ENCODE assay signal across 8 cellular contexts in genomic region chr6:43496370-43497128, GRCh38. TPM values are rescaled to one million over a fixed set of nuclear protein-coding genes. Genes with fewer than 3 reads are reported as not detected.
A peak's percentile ranks its signal among the peaks of the same experiment; 100 is the strongest.
DNase-seq lines count a peak whose midpoint lies in the region; ATAC-seq and TF ChIP-seq lines count a peak whose summit lies in the region.

No MANE protein-coding gene starts in this region.

- H3K4me1 ChIP-seq in foreskin keratinocyte = peaks cover 49% of the 10 kb centered on the region

- no peaks in the 10 kb centered on the region for H3K27me3 ChIP-seq in foreskin keratinocyte

- peak; percentile 98 for TF ChIP-seq CTCF in foreskin keratinocyte (conservative IDR thresholded peaks at IDR 0.05)

- peak; percentile 69 for DNase-seq in activated CD4-positive, alpha-beta T cell treated with anti-CD3 and anti-CD28 coated beads, Interleukin-2, amount 10 ng/mL, durations not matched to agents 24 days and 14 days
- DNase-seq in activated CD4-positive, alpha-beta T cell treated with anti-CD3 and anti-CD28 coated beads, Interleukin-2, amount 50 U/mL, for 48 hours = no peak
- DNase-seq in foreskin keratinocyte (peak; percentile 91 to 96), mesenteric fat pad (ENCODE audit: low spot score) (no peak)
- DNase-seq in activated naive CD4-positive, alpha-beta T cell treated with anti-CD3 and anti-CD28 coated beads, Interleukin-2, amount 50 U/mL, for 72 hours (ENCODE audit: low spot score in 2 of 2) = no peak

- H3K9me3 Mint-ChIP-seq in activated CD4-positive, alpha-beta T cell treated with anti-CD3 and anti-CD28 coated beads, Interleukin-2, amount 10 ng/mL, durations not matched to agents 24 days and 14 days = no peaks in the 10 kb centered on the region
- no peaks in the 10 kb centered on the region for H3K9me3 Mint-ChIP-seq in activated naive CD4-positive, alpha-beta T cell treated with anti-CD3 and anti-CD28 coated beads, Interleukin-2, amount 50 U/mL, for 72 hours

- intact Hi-C loops in activated CD4-positive, alpha-beta T cell treated with anti-CD3 and anti-CD28 coated beads, Interleukin-2, amount 10 ng/mL, durations not matched to agents 24 days and 14 days (cut with micrococcal nuclease) = no loop called here

- H3K4me1 Mint-ChIP-seq in activated CD4-positive, alpha-beta T cell treated with anti-CD3 and anti-CD28 coated beads, Interleukin-2, amount 10 ng/mL, durations not matched to agents 24 days and 14 days = peaks cover 13% of the 10 kb centered on the region

- no peak overlapping the region for H3K27ac Mint-ChIP-seq in activated CD4-positive, alpha-beta T cell treated with anti-CD3 and anti-CD28 coated beads, Interleukin-2, amount 10 ng/mL, durations not matched to agents 24 days and 14 days
- H3K27ac Mint-ChIP-seq in activated naive CD4-positive, alpha-beta T cell treated with anti-CD3 and anti-CD28 coated beads, Interleukin-2, amount 50 U/mL, for 72 hours = no peak overlapping the region

- H3K36me3 Mint-ChIP-seq in activated CD4-positive, alpha-beta T cell treated with anti-CD3 and anti-CD28 coated beads, Interleukin-2, amount 10 ng/mL, durations not matched to agents 24 days and 14 days (ENCODE audit: low read depth) = peaks cover 12% of the 10 kb centered on the region
- no peaks in the 10 kb centered on the region for H3K36me3 Mint-ChIP-seq in activated naive CD4-positive, alpha-beta T cell treated with anti-CD3 and anti-CD28 coated beads, Interleukin-2, amount 50 U/mL, for 72 hours

- no peaks in the 10 kb centered on the region for H3K27me3 Mint-ChIP-seq in activated CD4-positive, alpha-beta T cell treated with anti-CD3 and anti-CD28 coated beads, Interleukin-2, amount 10 ng/mL, durations not matched to agents 24 days and 14 days

- ATAC-seq in SK-N-SH treated with all-trans-retinoic acid at 6 μM for 48 hours (peak; percentile 53), foreskin keratinocyte (peak; percentile 77), HG03159 (IDR thresholded peaks at IDR 0.05; ENCODE audit: unreplicated experiment) (no peak)
- no peak for ATAC-seq in activated naive CD4-positive, alpha-beta T cell treated with anti-CD3 and anti-CD28 coated beads, Interleukin-2, amount 50 U/mL, for 72 hours

- H3K4me3 ChIP-seq in skin epidermis = no peak overlapping the region

- H3K27ac ChIP-seq in foreskin keratinocyte (no peak overlapping the region), skin epidermis (peak overlapping the region in 14 of 21 experiments; percentile 23 to 74 (median 58))

- no peak overlapping the region for H3K4me3 Mint-ChIP-seq in activated CD4-positive, alpha-beta T cell treated with anti-CD3 and anti-CD28 coated beads, Interleukin-2, amount 10 ng/mL, durations not matched to agents 24 days and 14 days

TF ChIP-seq in SK-N-SH treated with all-trans-retinoic acid at 6 μM for 48 hours, 23 proteins besides CTCF, POLR2A, EP300 and RAD21:
- no peak for TF ChIP-seq SNAI2 (CRISPR knock-in tag; IDR thresholded peaks at IDR 0.05)
- TF ChIP-seq ZC3H10 (CRISPR knock-in tag; IDR thresholded peaks at IDR 0.05) = no peak
- TF ChIP-seq ARNTL (CRISPR knock-in tag; IDR thresholded peaks at IDR 0.05; ENCODE audit: borderline replicate concordance, low read depth) = no peak
- no peak for TF ChIP-seq OSR1 (CRISPR knock-in tag; IDR thresholded peaks at IDR 0.05)
- TF ChIP-seq CSRNP3 (CRISPR knock-in tag; IDR thresholded peaks at IDR 0.05) = no peak
- no peak for TF ChIP-seq TCF4 (CRISPR knock-in tag; IDR thresholded peaks at IDR 0.05; ENCODE audit: borderline replicate concordance)
- TF ChIP-seq ZNF70 (CRISPR knock-in tag; IDR thresholded peaks at IDR 0.05) = no peak
- TF ChIP-seq ESRRG (CRISPR knock-in tag; IDR thresholded peaks at IDR 0.05) = no peak
- no peak for TF ChIP-seq PATZ1 (CRISPR knock-in tag; IDR thresholded peaks at IDR 0.05; ENCODE audit: borderline replicate concordance)
- no peak for TF ChIP-seq CSDC2 (CRISPR knock-in tag; IDR thresholded peaks at IDR 0.05)
- no peak for TF ChIP-seq CREB5 (CRISPR knock-in tag; IDR thresholded peaks at IDR 0.05; ENCODE audit: low read depth)
- no peak for TF ChIP-seq BACH2 (CRISPR knock-in tag; IDR thresholded peaks at IDR 0.05; ENCODE audit: borderline replicate concordance)

RNA-seq across cellular contexts. Expression of gene LRRC73, which starts 13.6 kb away (rescaled TPM):
- 0.14 and 0.51 TPM in 2 replicates for total RNA-seq in activated CD4-positive, alpha-beta T cell treated with anti-CD3 and anti-CD28 coated beads, Interleukin-2, amount 10 ng/mL, durations not matched to agents 24 days and 14 days
- total RNA-seq in foreskin keratinocyte = 0.37 and 0.39 TPM in 2 replicates
- 0.64 and 0.66 TPM in 2 replicates for polyA plus RNA-seq in foreskin keratinocyte
- under 1 TPM; 0.12 to 0.48 TPM for total RNA-seq in activated naive CD4-positive, alpha-beta T cell treated with anti-CD3 and anti-CD28 coated beads, Interleukin-2, amount 50 U/mL, for 72 hours
- 0.45 TPM for total RNA-seq in mesenteric fat pad

RNA-seq across cellular contexts. Expression of gene TJAP1, which starts 19.2 kb away (rescaled TPM):
- 40.7 and 41.1 TPM in 2 replicates for total RNA-seq in activated CD4-positive, alpha-beta T cell treated with anti-CD3 and anti-CD28 coated beads, Interleukin-2, amount 10 ng/mL, durations not matched to agents 24 days and 14 days
- total RNA-seq in foreskin keratinocyte (28.6 and 29.7 TPM in 2 replicates), mesenteric fat pad (20.3 TPM)
- 28.6 and 28.8 TPM in 2 replicates for polyA plus RNA-seq in foreskin keratinocyte
- 10 to 100 TPM; 23.0 to 35.0 TPM for total RNA-seq in activated naive CD4-positive, alpha-beta T cell treated with anti-CD3 and anti-CD28 coated beads, Interleukin-2, amount 50 U/mL, for 72 hours

RNA-seq across cellular contexts. Expression of gene YIPF3, which starts 20.2 kb away (rescaled TPM):
- 47.7 and 52.1 TPM in 2 replicates for total RNA-seq in activated CD4-positive, alpha-beta T cell treated with anti-CD3 and anti-CD28 coated beads, Interleukin-2, amount 10 ng/mL, durations not matched to agents 24 days and 14 days
- total RNA-seq in foreskin keratinocyte = 69.2 and 83.9 TPM in 2 replicates
- 110 and 125 TPM in 2 replicates for polyA plus RNA-seq in foreskin keratinocyte
- total RNA-seq in activated naive CD4-positive, alpha-beta T cell treated with anti-CD3 and anti-CD28 coated beads, Interleukin-2, amount 50 U/mL, for 72 hours = 10 to 100 TPM; 40.7 to 49.1 TPM
- total RNA-seq in mesenteric fat pad = 72.5 TPM

RNA-seq across cellular contexts. Expression of gene POLR1C, which starts 20.3 kb away (rescaled TPM):
- 91.7 TPM in 2 replicates for total RNA-seq in activated CD4-positive, alpha-beta T cell treated with anti-CD3 and anti-CD28 coated beads, Interleukin-2, amount 10 ng/mL, durations not matched to agents 24 days and 14 days
- total RNA-seq in foreskin keratinocyte = 52.8 and 60.9 TPM in 2 replicates
- 59.3 and 61.9 TPM in 2 replicates for polyA plus RNA-seq in foreskin keratinocyte
- 10 to 100 TPM; 34.2 to 57.1 TPM for total RNA-seq in activated naive CD4-positive, alpha-beta T cell treated with anti-CD3 and anti-CD28 coated beads, Interleukin-2, amount 50 U/mL, for 72 hours
- total RNA-seq in mesenteric fat pad = 37.3 TPM

RNA-seq across cellular contexts. Expression of gene DLK2, which starts 41.2 kb away (rescaled TPM):
- 1.6 and 2.0 TPM in 2 replicates for total RNA-seq in activated CD4-positive, alpha-beta T cell treated with anti-CD3 and anti-CD28 coated beads, Interleukin-2, amount 10 ng/mL, durations not matched to agents 24 days and 14 days
- total RNA-seq in foreskin keratinocyte (22.9 and 28.4 TPM in 2 replicates), mesenteric fat pad (not detected)
- polyA plus RNA-seq in foreskin keratinocyte = 26.7 and 33.5 TPM in 2 replicates
- total RNA-seq in activated naive CD4-positive, alpha-beta T cell treated with anti-CD3 and anti-CD28 coated beads, Interleukin-2, amount 50 U/mL, for 72 hours = 1 to 10 TPM in 1 of 2 donors, under 1 TPM in 1; 0.18 to 3.4 TPM

Comparison
In these comparisons a context has a peak if more than half of its experiments do, and no peak if none do; other contexts are left out.
1. DNase-seq: peak in activated CD4-positive, alpha-beta T cell treated with anti-CD3 and anti-CD28 coated beads, Interleukin-2, amount 10 ng/mL, durations not matched to agents 24 days and 14 days (single experiment) and foreskin keratinocyte (2 of 2); none in activated CD4-positive, alpha-beta T cell treated with anti-CD3 and anti-CD28 coated beads, Interleukin-2, amount 50 U/mL, for 48 hours (0 of 2), activated naive CD4-positive, alpha-beta T cell treated with anti-CD3 and anti-CD28 coated beads, Interleukin-2, amount 50 U/mL, for 72 hours (0 of 2) and mesenteric fat pad (single experiment).
2. ATAC-seq: peak in SK-N-SH treated with all-trans-retinoic acid at 6 μM for 48 hours (single experiment) and foreskin keratinocyte (single experiment); none in HG03159 (single experiment) and activated naive CD4-positive, alpha-beta T cell treated with anti-CD3 and anti-CD28 coated beads, Interleukin-2, amount 50 U/mL, for 72 hours (0 of 2).